In genomic region chr10:100433253-100434240, GRCh38 we compare ENCODE assay signal across 8 cellular contexts. TPM values are rescaled to one million over a fixed set of nuclear protein-coding genes. Genes with fewer than 3 reads are reported as not detected.
DNase-seq lines count a peak whose midpoint lies in the region; ATAC-seq and TF ChIP-seq lines count a peak whose summit lies in the region.

No MANE protein-coding gene starts in this region.

- no peak for TF ChIP-seq POLR2A in uterus (IDR thresholded peaks at IDR 0.05)

- peak; percentile 97 for DNase-seq in ELF-1 (ENCODE audit: low read depth, low spot score)
- DNase-seq in HFFc6 = peak; percentile 84
- DNase-seq in NCI-H1436 (lab: John Stamatoyannopoulos, UW) = peak; percentile 95
- DNase-seq in SKM-1 treated with dmso at 0.1 percent for 144 hours (lab: John Stamatoyannopoulos, UW; ENCODE audit: unreplicated experiment) = peak; percentile 92
- DNase-seq in activated naive CD4-positive, alpha-beta T cell treated with anti-CD3 and anti-CD28 coated beads, Interleukin-2, amount 50 U/mL, for 72 hours (ENCODE audit: low spot score in 2 of 2) = peak; percentile 89 to 99
- peak; percentile 84 for DNase-seq in Right ventricle myocardium inferior (ENCODE audit: missing footprints)
- DNase-seq in posterior vena cava (ENCODE audit: low spot score) = peak; percentile 96
- DNase-seq in uterus = peak; percentile 87 to 93

- no peak overlapping the region for H3K27ac ChIP-seq in uterus

- no peaks in the 10 kb centered on the region for H3K36me3 Mint-ChIP-seq in HFFc6 (ENCODE audit: low read depth)
- no peaks in the 10 kb centered on the region for H3K36me3 Mint-ChIP-seq in activated naive CD4-positive, alpha-beta T cell treated with anti-CD3 and anti-CD28 coated beads, Interleukin-2, amount 50 U/mL, for 72 hours

- no peaks in the 10 kb centered on the region for H3K4me1 Mint-ChIP-seq in HFFc6 (ENCODE audit: low read depth)

- no peak overlapping the region for H3K4me3 ChIP-seq in uterus

- peaks cover 16% of the 10 kb centered on the region for H3K27me3 Mint-ChIP-seq in HFFc6 (ENCODE audit: insufficient read depth)

- H3K9me3 Mint-ChIP-seq in HFFc6 = no peaks in the 10 kb centered on the region
- H3K9me3 Mint-ChIP-seq in activated naive CD4-positive, alpha-beta T cell treated with anti-CD3 and anti-CD28 coated beads, Interleukin-2, amount 50 U/mL, for 72 hours = no peaks in the 10 kb centered on the region

- intact Hi-C loops in Right ventricle myocardium inferior (cut with DNase I) (loop anchor here (1.0 to 5.0 kb wide), 4 partner anchors 85 to 444 kb away; no protein-coding TSS in a partner anchor), posterior vena cava (cut with DNase I) (loop anchor here in 1 of 2 donors (5.0 kb wide), 1 partner anchor 91 kb away; no protein-coding TSS in a partner anchor), uterus (cut with DNase I; ENCODE audit: low total_unique reads) (loop anchor here (5.0 kb wide), 1 partner anchor 91 kb away; no protein-coding TSS in a partner anchor)

- no peaks in the 10 kb centered on the region for H3K27me3 ChIP-seq in uterus

- H3K9me3 ChIP-seq in uterus = no peaks in the 10 kb centered on the region

- no peaks in the 10 kb centered on the region for H3K4me1 ChIP-seq in uterus

- no peak overlapping the region for H3K4me3 Mint-ChIP-seq in HFFc6

- H3K36me3 ChIP-seq in uterus = no peaks in the 10 kb centered on the region

- no peak overlapping the region for H3K27ac Mint-ChIP-seq in HFFc6
- H3K27ac Mint-ChIP-seq in activated naive CD4-positive, alpha-beta T cell treated with anti-CD3 and anti-CD28 coated beads, Interleukin-2, amount 50 U/mL, for 72 hours = peak overlapping the region; percentile 7 to 24

- peak; percentile 97 to 98 for ATAC-seq in activated naive CD4-positive, alpha-beta T cell treated with anti-CD3 and anti-CD28 coated beads, Interleukin-2, amount 50 U/mL, for 72 hours
- ATAC-seq in Right ventricle myocardium inferior = peak; percentile 92

- peak; percentile 100 for TF ChIP-seq CTCF in HFFc6 (IDR thresholded peaks at IDR 0.05)
- TF ChIP-seq CTCF in uterus (IDR thresholded peaks at IDR 0.05) = peak; percentile 94 to 99 (median 98)

RNA-seq across cellular contexts. Expression of gene WNT8B, which starts 29.3 kb away (rescaled TPM):
- total RNA-seq in HFFc6 (2021; fragmentation: NEBNext Ultra II Directional; extraction: Animal tissue kit (Norgen Biotek cat#: 25700)) = not detected
- total RNA-seq in activated naive CD4-positive, alpha-beta T cell treated with anti-CD3 and anti-CD28 coated beads, Interleukin-2, amount 50 U/mL, for 72 hours = under 1 TPM; 0.20 to 0.45 TPM
- not detected for total RNA-seq in Right ventricle myocardium inferior
- total RNA-seq in posterior vena cava = not detected
- under 1 TPM in 1 of 4 donors, not detected in 3; 0.28 TPM for total RNA-seq in uterus
